In genomic region chr1:26697441-26697977, GRCh38 we compare ENCODE assay signal across 8 cellular contexts. TPM values are rescaled to one million over a fixed set of nuclear protein-coding genes. Genes with fewer than 3 reads are reported as not detected.
DNase-seq lines count a peak whose midpoint lies in the region; ATAC-seq and TF ChIP-seq lines count a peak whose summit lies in the region.

No MANE protein-coding gene starts in this region.

- H3K4me1 ChIP-seq in iPS-20b (ENCODE audit: insufficient read depth, low read length), result peaks cover 57% of the 10 kb centered on the region
- peaks cover 3 to 61% (median 55%) of the 10 kb centered on the region in 4 donors for H3K4me1 ChIP-seq in tibial artery

- H3K36me3 Mint-ChIP-seq in progenitor cell of endocrine pancreas (ENCODE audit: insufficient read depth), result no peaks in the 10 kb centered on the region

- H3K27me3 Mint-ChIP-seq in progenitor cell of endocrine pancreas, result no peaks in the 10 kb centered on the region

- H3K36me3 ChIP-seq in iPS-20b (ENCODE audit: insufficient read depth, low read depth, low read length), result peaks cover 15% of the 10 kb centered on the region; the same call in 1 of the 2 replicates
- no peaks in the 10 kb centered on the region for H3K36me3 ChIP-seq in tibial artery

- peak; percentile 75 for DNase-seq in activated effector memory CD4-positive, alpha-beta T cell treated with anti-CD3 and anti-CD28 coated beads, Interleukin-2, amount 50 U/mL, for 16 hours
- no peak for DNase-seq in activated effector memory CD4-positive, alpha-beta T cell treated with Interleukin-2 at 50 U/mL for 16 hours
- peak; percentile 34 for DNase-seq in activated CD4-positive, alpha-beta T cell treated with anti-CD3 and anti-CD28 coated beads, Interleukin-2, amount 50 U/mL, for 48 hours
- DNase-seq in tibial artery, result no peak
- no peak for DNase-seq in progenitor cell of endocrine pancreas (ENCODE audit: low spot score, unreplicated experiment)

- no peak overlapping the region for H3K4me3 Mint-ChIP-seq in progenitor cell of endocrine pancreas (ENCODE audit: low read depth)

- no peak for ATAC-seq in HG03108 (IDR thresholded peaks at IDR 0.05; ENCODE audit: unreplicated experiment)
- no peak for ATAC-seq in HG03280 (IDR thresholded peaks at IDR 0.05; ENCODE audit: unreplicated experiment)

- H3K27me3 ChIP-seq in iPS-20b (ENCODE audit: insufficient read depth, low read length) (peaks cover 13% of the 10 kb centered on the region; the same call in 1 of the 2 replicates), tibial artery (peaks cover 0 to 3% of the 10 kb centered on the region in 2 donors)

- H3K9ac ChIP-seq in iPS-20b (ENCODE audit: low read depth, low read length), result peak overlapping the region; percentile 79; the same call in 1 of the 2 replicates

- no peak overlapping the region for H3K27ac Mint-ChIP-seq in progenitor cell of endocrine pancreas

- TF ChIP-seq CTCF in tibial artery (IDR thresholded peaks at IDR 0.05) (no peak), progenitor cell of endocrine pancreas (IDR thresholded peaks at IDR 0.05; ENCODE audit: unreplicated experiment) (no peak)

- peak overlapping the region; percentile 84 for H3K4me3 ChIP-seq in iPS-20b (ENCODE audit: low read length)
- peak overlapping the region; percentile 94 to 96 for H3K4me3 ChIP-seq in tibial artery

- no peaks in the 10 kb centered on the region for H3K9me3 Mint-ChIP-seq in progenitor cell of endocrine pancreas (ENCODE audit: low read depth)

- peaks cover 20% of the 10 kb centered on the region for H3K4me1 Mint-ChIP-seq in progenitor cell of endocrine pancreas (ENCODE audit: low read depth)

- H3K9me3 ChIP-seq in iPS-20b (ENCODE audit: insufficient read depth, low read depth, low read length) (no peaks in the 10 kb centered on the region), tibial artery (no peaks in the 10 kb centered on the region)

- intact Hi-C loops in tibial artery (cut with DNase I; ENCODE audit: low total_unique reads), result loop anchor here (2.0 kb wide), 1 partner anchor 91 kb away; no protein-coding TSS in a partner anchor

- H3K27ac ChIP-seq in iPS-20b (ENCODE audit: low read length) (no peak overlapping the region), tibial artery (peak overlapping the region; percentile 96 to 97)

RNA-seq across cellular contexts. Expression of gene ARID1A, which starts 1.7 kb away (rescaled TPM):
- 174 and 186 TPM in 2 replicates for total RNA-seq in progenitor cell of endocrine pancreas

Comparison
In these comparisons a context has a peak if more than half of its experiments do, and no peak if none do; other contexts are left out.
1. DNase-seq: peak in activated effector memory CD4-positive, alpha-beta T cell treated with anti-CD3 and anti-CD28 coated beads, Interleukin-2, amount 50 U/mL, for 16 hours (single experiment) and activated CD4-positive, alpha-beta T cell treated with anti-CD3 and anti-CD28 coated beads, Interleukin-2, amount 50 U/mL, for 48 hours (2 of 2); none in activated effector memory CD4-positive, alpha-beta T cell treated with Interleukin-2 at 50 U/mL for 16 hours (single experiment), tibial artery (0 of 2) and progenitor cell of endocrine pancreas (single experiment).